17 cellular contexts compared by ENCODE assay signal in genomic region chr13:105255472-105255871, GRCh38.
A peak's percentile ranks its signal among the peaks of the same experiment; 100 is the strongest.
DNase-seq lines count a peak whose midpoint lies in the region; ATAC-seq, FAIRE-seq and TF ChIP-seq lines count a peak whose summit lies in the region.
"Had no signal": no experiment of that assay in that cellular context is flagged by ENCODE, and none has a peak within 500 bp of the region (broad histone marks: within the 10 kb centered on the region; RNA-seq: fewer than 3 reads in every experiment).

No MANE protein-coding gene starts in this region.

- in situ Hi-C loops in gastrocnemius medialis (cut with MboI; ENCODE audit: low sequenced_read_pairs in 4 of 4): no loop called here

- H3K27ac ChIP-seq in VCaP (peak overlapping the region; percentile 23), small intestine (ENCODE audit: low read depth in 1 of 2, low read length in 1 of 2) (no peak overlapping the region), gastrocnemius medialis (no peak overlapping the region)

- DNase-seq in foreskin melanocyte (peak; percentile 77), small intestine (peak; percentile 11), gastrocnemius medialis (no peak), amniotic stem cell (lab: John Stamatoyannopoulos, UW) (no peak)
- DNase-seq: C1 segment of cervical spinal cord; Caco-2; CD4-positive, alpha-beta memory T cell; DMS153; DND-41; GOT3; HFFc6 had no signal

- H3K9me3 ChIP-seq in small intestine (ENCODE audit: control insufficient read depth, low read depth): no peaks in the 10 kb centered on the region
- H3K9me3 ChIP-seq in gastrocnemius medialis: no peaks in the 10 kb centered on the region
- H3K9me3 ChIP-seq: Caco-2, HAP-1 had no signal

- H3K36me3 ChIP-seq in small intestine (ENCODE audit: control insufficient read depth in 2 of 2, insufficient read depth in 2 of 2, low read length in 2 of 2) (no peaks in the 10 kb centered on the region), gastrocnemius medialis (no peaks in the 10 kb centered on the region)
- H3K36me3 ChIP-seq: HAP-1 had no signal

- H3K4me3 ChIP-seq in small intestine (ENCODE audit: low read depth in 1 of 2, low read length in 2 of 2) (no peak overlapping the region), gastrocnemius medialis (no peak overlapping the region)
- H3K4me3 ChIP-seq: HAP-1 had no signal

- intact Hi-C loops in gastrocnemius medialis (cut with DNase I; ENCODE audit: low total_unique reads): no loop called here

- no peak for FAIRE-seq in small intestine (lab: Jason Lieb, UNC)
- FAIRE-seq: G401.6, GM12892, H54 had no signal

- H3K4me1 ChIP-seq in small intestine (ENCODE audit: control insufficient read depth in 2 of 2, insufficient read depth in 1 of 2, low read depth in 1 of 2, low read length in 1 of 2): no peaks in the 10 kb centered on the region
- H3K4me1 ChIP-seq in gastrocnemius medialis: no peaks in the 10 kb centered on the region
- H3K4me1 ChIP-seq: Caco-2, HAP-1 had no signal

- WGBS in small intestine, 3 donors: 7 to 34% (median 8%) methylated on average over 1 of the region's 1 CpG

- TF ChIP-seq POLR2A in gastrocnemius medialis (IDR thresholded peaks at IDR 0.05): no peak

- ATAC-seq in GM21515 (IDR thresholded peaks at IDR 0.05; ENCODE audit: unreplicated experiment) (no peak), gastrocnemius medialis (no peak)

- no peaks in the 10 kb centered on the region for H3K27me3 ChIP-seq in small intestine (ENCODE audit: control insufficient read depth in 2 of 2, insufficient read depth in 2 of 2, low read length in 2 of 2)
- H3K27me3 ChIP-seq in gastrocnemius medialis: no peaks in the 10 kb centered on the region

- TF ChIP-seq CTCF in VCaP (conservative IDR thresholded peaks at IDR 0.05) (no peak), gastrocnemius medialis (IDR thresholded peaks at IDR 0.05 in 4 of 5, conservative IDR thresholded peaks at IDR 0.05 in 1 of 5) (no peak)

Comparison
In these comparisons a context has a peak if more than half of its experiments do, and no peak if none do; other contexts are left out.
1. DNase-seq: peak in foreskin melanocyte (single experiment) and small intestine (single experiment); none in gastrocnemius medialis (0 of 2) and amniotic stem cell (single experiment).